17 cellular contexts compared by ENCODE assay signal in the genomic region with DNA sequence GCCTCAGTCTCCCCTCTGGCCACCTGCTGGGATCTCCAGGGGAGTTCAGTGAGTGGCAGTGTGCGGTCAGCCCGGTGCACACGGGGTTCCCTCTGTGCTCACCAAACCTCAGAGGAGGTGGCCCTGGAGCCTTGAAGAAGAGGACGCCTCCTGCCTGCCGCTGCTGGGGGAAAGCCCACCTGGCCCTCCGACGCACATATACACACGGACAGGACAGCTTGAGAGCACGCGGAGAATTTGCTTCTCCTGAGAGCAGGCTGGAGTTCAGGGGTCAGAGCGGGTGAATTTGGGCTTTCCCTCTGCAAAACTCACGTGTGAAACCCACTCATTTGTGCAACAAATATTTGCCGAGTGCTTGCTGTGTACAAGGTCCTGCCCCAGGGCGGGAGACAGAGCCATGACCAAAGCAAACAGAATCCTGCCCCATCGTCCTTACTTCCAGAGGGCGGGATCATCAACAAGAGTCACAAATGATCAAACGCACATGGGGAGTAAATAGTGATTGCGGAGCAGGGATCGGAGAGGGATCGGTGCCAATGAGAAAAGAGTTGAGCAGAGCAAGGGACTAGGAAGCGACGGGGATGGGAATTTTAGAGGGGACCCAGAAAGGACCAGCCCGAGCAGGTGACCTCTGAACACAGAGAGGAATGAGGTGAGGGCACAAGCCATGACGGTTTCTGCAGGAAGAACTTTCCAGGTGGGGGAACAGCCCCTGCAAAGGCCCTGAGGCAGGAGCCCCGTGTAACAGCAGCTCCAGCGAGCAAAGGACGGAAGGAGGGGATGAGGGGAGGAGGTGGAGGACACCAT. TPM values are rescaled to one million over a fixed set of nuclear protein-coding genes. Genes with fewer than 3 reads are reported as not detected.
DNase-seq lines count a peak whose midpoint lies in the region; ATAC-seq and TF ChIP-seq lines count a peak whose summit lies in the region.
"Had no signal": no experiment of that assay in that cellular context is flagged by ENCODE, and none has a peak within 500 bp of the region (broad histone marks: within the 10 kb centered on the region; RNA-seq: fewer than 3 reads in every experiment).

No MANE protein-coding gene starts in this region.

- no peak overlapping the region for H3K23ac ChIP-seq in IMR-90 (ENCODE audit: low read depth, low read length)

- no peaks in the 10 kb centered on the region for H3K9me3 Mint-ChIP-seq in natural killer cell
- H3K9me3 Mint-ChIP-seq: activated CD4-positive, alpha-beta memory T cell treated with anti-CD3 and anti-CD28 coated beads, Interleukin-2, amount 10 ng/mL, durations not matched to agents 7 days and 5 days; effector memory CD8-positive, alpha-beta T cell; T-cell had no signal

- no peak overlapping the region for H3K4me3 Mint-ChIP-seq in natural killer cell
- H3K4me3 Mint-ChIP-seq: activated CD4-positive, alpha-beta memory T cell treated with anti-CD3 and anti-CD28 coated beads, Interleukin-2, amount 10 ng/mL, durations not matched to agents 7 days and 5 days; effector memory CD8-positive, alpha-beta T cell; T-cell had no signal

- H4K91ac ChIP-seq in IMR-90 (ENCODE audit: insufficient read depth, low read depth, low read length): peak overlapping the region; percentile 99

- peak overlapping the region; percentile 94 for H2AFZ ChIP-seq in IMR-90 (replicated peaks; ENCODE audit: low read length, poor library complexity)
- H2AFZ ChIP-seq: parathyroid adenoma had no signal

- POLR2A ChIA-PET in IMR-90 (lab: Charles Lee; ENCODE audit: unreplicated experiment): no interaction called here

- peak overlapping the region; percentile 85 for H2BK5ac ChIP-seq in IMR-90 (ENCODE audit: low read depth, low read length, poor library complexity, severe bottlenecking)

- dilution Hi-C loops in IMR-90 (cut with HindIII; ENCODE audit: low sequenced_read_pairs, unreplicated experiment): no loop called here

- no peak for ATAC-seq in IMR-90 (ENCODE audit: low read depth)
- no peak for ATAC-seq in GM18498 (IDR thresholded peaks at IDR 0.05; ENCODE audit: unreplicated experiment)
- no peak for ATAC-seq in natural killer cell
- ATAC-seq: effector memory CD8-positive, alpha-beta T cell; T-cell had no signal

- 0 out of 4 replicates have a peak, but pooled peaks cover 0 to 4% of the 10 kb centered on the region in 2 experiments for H3K79me1 ChIP-seq in IMR-90 (ENCODE audit: low read depth in 1 of 2, low read length in 2 of 2)

- in situ Hi-C loops in IMR-90 (cut with MboI; ENCODE audit: low sequenced_read_pairs): no loop called here

- TF ChIP-seq POLR2A in IMR-90 (IDR thresholded peaks at IDR 0.05; ENCODE audit: low read depth, low read length) (no peak), breast epithelium (IDR thresholded peaks at IDR 0.05) (no peak)

- 0 out of 2 replicates have a peak overlapping the region, but pooled peaks have one; percentile 97 for H3K14ac ChIP-seq in IMR-90 (replicated peaks; ENCODE audit: low read depth, low read length)

- peak overlapping the region; percentile 98 for H4K5ac ChIP-seq in IMR-90 (ENCODE audit: low read depth, low read length)

- H3K36me3 Mint-ChIP-seq in natural killer cell: no peaks in the 10 kb centered on the region
- H3K36me3 Mint-ChIP-seq: T-cell had no signal

- H3K4me2 ChIP-seq in IMR-90 (ENCODE audit: low read depth, low read length): no peak overlapping the region

- H3K9ac ChIP-seq in IMR-90 (ENCODE audit: low read depth, low read length) (no peak overlapping the region), liver (ENCODE audit: low read depth in 1 of 2, low read length in 2 of 2) (peak overlapping the region in 1 of 2 donors; percentile 40)
- H3K9ac ChIP-seq: parathyroid adenoma had no signal

- no TSS peak for BruUV-seq in IMR-90 (replicated peaks; lab: Mats Ljungman, UMichigan)

- TF ChIP-seq CTCF in IMR-90 (conservative IDR thresholded peaks at IDR 0.05; ENCODE audit: low read depth, low read length) (no peak), breast epithelium (IDR thresholded peaks at IDR 0.05) (no peak), liver (IDR thresholded peaks at IDR 0.05; ENCODE audit: low read depth, low read length, missing input control) (no peak), natural killer cell (IDR thresholded peaks at IDR 0.05) (no peak)

- H3K4me1 ChIP-seq in IMR-90 (ENCODE audit: control insufficient read depth, insufficient read depth, low read length) (peaks cover 9% of the 10 kb centered on the region), breast epithelium (peaks cover 10 to 11% of the 10 kb centered on the region in 2 donors), liver (ENCODE audit: control insufficient read depth in 4 of 4, insufficient read depth in 4 of 4, low read length in 3 of 4) (peaks cover 12 to 41% (median 26%) of the 10 kb centered on the region in 4 donors)
- H3K4me1 ChIP-seq: parathyroid adenoma had no signal

- WGBS in IMR-90 (ENCODE audit: extremely low coverage in 2 of 2, insufficient read length in 1 of 2), 2 experiments: 90% methylated on average over 17 of the region's 27 CpGs; no CpG with 5 or more reads in 1 of the 2 experiments
- WGBS in liver: 38% methylated on average over 27 of the region's 27 CpGs

- H2BK120ac ChIP-seq in IMR-90 (ENCODE audit: low read depth, low read length): peak overlapping the region; percentile 100

- CTCF ChIA-PET in IMR-90 (lab: Yijun Ruan, JAX): interaction anchor here (1.1 to 1.4 kb wide), 2 partner anchors 13 to 140 kb away, joined by 3 read pairs; no protein-coding TSS in a partner anchor

- H3K9me3 ChIP-seq in IMR-90 (ENCODE audit: control insufficient read depth, insufficient read depth, low read length) (no peaks in the 10 kb centered on the region), breast epithelium (no peaks in the 10 kb centered on the region), liver (ENCODE audit: control insufficient read depth in 4 of 4, low read length in 3 of 4) (no peaks in the 10 kb centered on the region)
- H3K9me3 ChIP-seq: upper lobe of left lung had no signal

- peak overlapping the region; percentile 97 for H2AK9ac ChIP-seq in IMR-90 (replicated peaks; ENCODE audit: low read depth, low read length, poor library complexity)

- H3K27me3 ChIP-seq in IMR-90 (ENCODE audit: control insufficient read depth, insufficient read depth, low read length) (no peaks in the 10 kb centered on the region; the same call in 1 of the 2 replicates), breast epithelium (no peaks in the 10 kb centered on the region), liver (ENCODE audit: control insufficient read depth in 4 of 4, insufficient read depth in 4 of 4, low read length in 3 of 4) (no peaks in the 10 kb centered on the region)
- H3K27me3 ChIP-seq: cardiac muscle cell, upper lobe of left lung had no signal

- H3K18ac ChIP-seq in IMR-90 (ENCODE audit: low read depth, low read length): peak overlapping the region; percentile 91; the same call in 1 of the 2 replicates

- peak overlapping the region; percentile 77; the same call in 2 of the 3 replicates for H2BK15ac ChIP-seq in IMR-90 (ENCODE audit: low read depth, low read length)

- intact Hi-C loops in IMR-90 (cut with micrococcal nuclease): no loop called here
- intact Hi-C loops in breast epithelium (cut with DNase I; ENCODE audit: low total_unique reads): loop anchor here (2.0 kb wide), 1 partner anchor 53 kb away; no protein-coding TSS in a partner anchor
- intact Hi-C loops in natural killer cell (cut with micrococcal nuclease): no loop called here

- H3K4me3 ChIP-seq in IMR-90 (ENCODE audit: insufficient read depth, low read depth, low read length) (no peak overlapping the region), breast epithelium (no peak overlapping the region), liver (ENCODE audit: low read depth in 1 of 3, low read length in 3 of 3) (peak overlapping the region in 1 of 3 donors; percentile 39)
- H3K4me3 ChIP-seq: cardiac muscle cell, upper lobe of left lung had no signal

- no peaks in the 10 kb centered on the region for H4K20me1 ChIP-seq in IMR-90 (ENCODE audit: insufficient read depth, low read length)

- H3K27ac ChIP-seq in IMR-90 (ENCODE audit: insufficient read depth, low read length) (no peak overlapping the region), breast epithelium (peak overlapping the region; percentile 60 to 75), liver (ENCODE audit: low read depth in 1 of 2, low read length in 2 of 2) (peak overlapping the region; percentile 70 to 87), temporal lobe (ENCODE audit: low read depth, low read length) (peak overlapping the region; percentile 82)
- H3K27ac ChIP-seq: cardiac muscle cell, parathyroid adenoma had no signal

- no peak for TF ChIP-seq RAD21 in IMR-90 (IDR thresholded peaks at IDR 0.05; ENCODE audit: low read length)
- TF ChIP-seq RAD21 in liver (IDR thresholded peaks at IDR 0.05): peak; percentile 60 to 70

- no peaks in the 10 kb centered on the region for H3K4me1 Mint-ChIP-seq in natural killer cell
- H3K4me1 Mint-ChIP-seq: activated CD4-positive, alpha-beta memory T cell treated with anti-CD3 and anti-CD28 coated beads, Interleukin-2, amount 10 ng/mL, durations not matched to agents 7 days and 5 days had no signal

- H3K27me3 Mint-ChIP-seq in natural killer cell (ENCODE audit: low read depth in 2 of 2): peaks cover 7 to 15% of the 10 kb centered on the region in 2 donors

- H2BK20ac ChIP-seq in IMR-90 (ENCODE audit: low read depth, low read length): peak overlapping the region; percentile 100

- H3K56ac ChIP-seq in IMR-90 (ENCODE audit: extremely low read depth, insufficient read depth, low read length): no peak overlapping the region; the same call in none of the 2 replicates

- peak overlapping the region; percentile 92 to 95; a peak in 2 of 4 replicates for H4K8ac ChIP-seq in IMR-90 (ENCODE audit: low read depth in 2 of 2, low read length in 2 of 2)

- no peaks in the 10 kb centered on the region for H3K36me3 ChIP-seq in IMR-90 (ENCODE audit: control insufficient read depth, insufficient read depth, low read length)
- H3K36me3 ChIP-seq in breast epithelium: no peaks in the 10 kb centered on the region
- no peaks in the 10 kb centered on the region for H3K36me3 ChIP-seq in liver (ENCODE audit: control insufficient read depth in 4 of 4, insufficient read depth in 3 of 4, low read depth in 1 of 4, low read length in 3 of 4)
- H3K36me3 ChIP-seq: cardiac muscle cell, upper lobe of left lung had no signal

- peaks cover 10% of the 10 kb centered on the region for H3K9me1 ChIP-seq in IMR-90 (ENCODE audit: insufficient read depth, low read length)

- peak overlapping the region; percentile 96 for H2AK5ac ChIP-seq in IMR-90 (ENCODE audit: low read depth, low read length)

- peak overlapping the region; percentile 100 for H3K4ac ChIP-seq in IMR-90 (ENCODE audit: low read depth, low read length)

- H3K27ac Mint-ChIP-seq in natural killer cell: no peak overlapping the region
- H3K27ac Mint-ChIP-seq: activated CD4-positive, alpha-beta memory T cell treated with anti-CD3 and anti-CD28 coated beads, Interleukin-2, amount 10 ng/mL, durations not matched to agents 7 days and 5 days; effector memory CD8-positive, alpha-beta T cell; T-cell had no signal

- DNase-seq in IMR-90 (no peak), breast epithelium (ENCODE audit: low spot score in 2 of 2) (no peak), LoVo (ENCODE audit: low spot score) (no peak), natural killer cell (no peak), NCI-H510A (lab: John Stamatoyannopoulos, UW) (no peak)
- DNase-seq: activated CD4-positive, alpha-beta memory T cell treated with anti-CD3 and anti-CD28 coated beads, Interleukin-2, amount 10 ng/mL, durations not matched to agents 7 days and 5 days; effector memory CD8-positive, alpha-beta T cell; NCI-H1417 treated with DMSO at 0.1 percent for 48 hours; NK-92 treated with Interleukin-12 subunit alpha and Interleukin-12 subunit beta, amount 100 ng/mL, for 24 hours; T-cell had no signal

RNA-seq across cellular contexts. Expression of gene BLOC1S4, which starts 17.6 kb away (rescaled TPM):
- total RNA-seq in IMR-90 (2012; rRNA removed) (8.8 and 13.3 TPM in 2 replicates), breast epithelium (10 to 100 TPM; 18.9 to 23.6 (median 19.8) TPM), liver (1 to 10 TPM; 4.9 to 7.7 TPM), temporal lobe (9.3 TPM), natural killer cell (10 to 100 TPM; 18.9 to 20.1 (median 20.0) TPM)
- polyA plus RNA-seq in IMR-90 (2012; rRNA removed) (22.1 and 24.2 TPM in 2 replicates), liver (1 to 10 TPM; 5.0 to 5.8 TPM)
- polyA plus RNA-seq in IMR-90 (2012; cell fraction: cytosol; rRNA removed): 7.3 and 27.7 TPM in 2 replicates
- 8.6 and 17.4 TPM in 2 replicates for polyA plus RNA-seq in IMR-90 (2012; cell fraction: nucleus; rRNA removed; ENCODE audit: low replicate concordance)

RNA-seq across cellular contexts. Expression of gene MRFAP1L1, which starts 23.9 kb away (rescaled TPM):
- total RNA-seq in IMR-90 (2012; rRNA removed) (31.7 and 64.2 TPM in 2 replicates), breast epithelium (10 to 100 TPM; 48.0 to 78.0 (median 70.1) TPM), liver (10 to 100 TPM; 30.2 to 41.8 TPM), temporal lobe (81.1 TPM), natural killer cell (10 to 100 TPM; 38.4 to 60.9 (median 40.8) TPM)
- polyA plus RNA-seq in IMR-90 (2012; rRNA removed) (41.7 and 47.0 TPM in 2 replicates), liver (10 to 100 TPM; 29.8 to 31.2 TPM)
- polyA plus RNA-seq in IMR-90 (2012; cell fraction: cytosol; rRNA removed): 21.2 and 35.5 TPM in 2 replicates
- 7.2 and 19.4 TPM in 2 replicates for polyA plus RNA-seq in IMR-90 (2012; cell fraction: nucleus; rRNA removed; ENCODE audit: low replicate concordance)

RNA-seq across cellular contexts. Expression of gene S100P, which starts 39.9 kb away (rescaled TPM):
- not detected in 2 replicates for total RNA-seq in IMR-90 (2012; rRNA removed)
- polyA plus RNA-seq in IMR-90 (2012; rRNA removed): not detected in 2 replicates
- not detected in 2 replicates for polyA plus RNA-seq in IMR-90 (2012; cell fraction: cytosol; rRNA removed)
- polyA plus RNA-seq in IMR-90 (2012; cell fraction: nucleus; rRNA removed; ENCODE audit: low replicate concordance): 0.06 TPM in 1 of 2 replicates, not detected in the other
- total RNA-seq in breast epithelium: under 1 TPM in 2 of 3 donors, not detected in 1; 0.29 to 0.98 TPM
- total RNA-seq in liver: 1 to 10 TPM in 1 of 2 donors, under 1 TPM in 1; 0.42 to 3.1 TPM
- 1 to 10 TPM; 1.7 to 2.9 TPM for polyA plus RNA-seq in liver
- 2.0 TPM for total RNA-seq in temporal lobe
- total RNA-seq in natural killer cell: 1 to 10 TPM; 2.4 to 4.3 (median 2.7) TPM
- total RNA-seq: cardiac muscle cell, LHCN-M2 had no signal
- polyA plus RNA-seq: cardiac muscle cell had no signal

RNA-seq across cellular contexts. Expression of gene KIAA0232, which starts 49.0 kb away (rescaled TPM):
- 19.5 and 23.1 TPM in 2 replicates for total RNA-seq in IMR-90 (2012; rRNA removed)
- polyA plus RNA-seq in IMR-90 (2012; rRNA removed): 5.8 and 6.8 TPM in 2 replicates
- polyA plus RNA-seq in IMR-90 (2012; cell fraction: cytosol; rRNA removed): 1.8 and 4.3 TPM in 2 replicates
- 3.7 and 10.2 TPM in 2 replicates for polyA plus RNA-seq in IMR-90 (2012; cell fraction: nucleus; rRNA removed; ENCODE audit: low replicate concordance)
- total RNA-seq in breast epithelium: 10 to 100 TPM; 31.5 to 40.8 (median 31.7) TPM
- total RNA-seq in liver: 10 to 100 TPM; 25.5 to 34.4 TPM
- 10 to 100 TPM in 1 of 2 donors, 1 to 10 TPM in 1; 8.9 to 11.4 TPM for polyA plus RNA-seq in liver
- 51.9 TPM for total RNA-seq in temporal lobe
- 10 to 100 TPM; 24.7 to 30.3 (median 28.6) TPM for total RNA-seq in natural killer cell
